27 cellular contexts compared by ENCODE assay signal in genomic region chr1:75655931-75656330, GRCh38.
"Had no signal": no experiment of that assay in that cellular context is flagged by ENCODE, and none has a peak within 500 bp of the region (broad histone marks: within the 10 kb centered on the region; RNA-seq: fewer than 3 reads in every experiment).

No MANE protein-coding gene starts in this region.

- H3K36me3 ChIP-seq: colonic mucosa, esophagus muscularis mucosa, esophagus squamous epithelium, gastrocnemius medialis, gastroesophageal sphincter, heart left ventricle, heart right ventricle had no signal

- H3K4me3 ChIP-seq: colonic mucosa, coronary artery, dorsolateral prefrontal cortex, esophagus muscularis mucosa, esophagus squamous epithelium, gastrocnemius medialis, gastroesophageal sphincter, heart left ventricle, heart right ventricle, hepatocyte had no signal

- H3K9me3 ChIP-seq: colonic mucosa, gastrocnemius medialis had no signal

- H3K27ac ChIP-seq: colonic mucosa, coronary artery, dorsolateral prefrontal cortex, epithelial cell of prostate, esophagus muscularis mucosa, esophagus squamous epithelium, foreskin keratinocyte, gastrocnemius medialis, gastroesophageal sphincter, heart left ventricle, heart right ventricle, hepatocyte had no signal

- DNase-seq: colonic mucosa; cortex of kidney; dermis blood vessel endothelial cell; dorsolateral prefrontal cortex; effector CD4-positive, alpha-beta T cell; effector CD8-positive, alpha-beta T cell; effector memory CD4-positive, alpha-beta T cell; effector memory CD8-positive, alpha-beta T cell; endodermal cell; erythroblast; esophagus squamous epithelium; foreskin fibroblast; foreskin keratinocyte; foreskin melanocyte; gastrocnemius medialis; glutamatergic neuron; head of caudate nucleus; heart left ventricle; heart right ventricle had no signal

- H3K4me1 ChIP-seq: colonic mucosa, esophagus muscularis mucosa, esophagus squamous epithelium, foreskin keratinocyte, gastrocnemius medialis, gastroesophageal sphincter, heart left ventricle, heart right ventricle had no signal

- H3K79me2 ChIP-seq: hepatocyte had no signal

- H3K27me3 ChIP-seq: colonic mucosa, dorsolateral prefrontal cortex, esophagus muscularis mucosa, esophagus squamous epithelium, foreskin keratinocyte, gastrocnemius medialis, gastroesophageal sphincter, heart left ventricle, heart right ventricle, hepatocyte had no signal

- FAIRE-seq: colon, endometrium had no signal

- H3K4me2 ChIP-seq: hepatocyte had no signal

- H2AFZ ChIP-seq: hepatocyte had no signal

- ATAC-seq: effector memory CD8-positive, alpha-beta T cell; esophagus mucosa; foreskin keratinocyte; gastrocnemius medialis; gastroesophageal sphincter; heart left ventricle; heart right ventricle had no signal
